In genomic region chr17:38861399-38861843, GRCh38 we compare ENCODE assay signal across 2 cellular contexts.
TF ChIP-seq lines count a peak whose summit lies in the region.

No MANE protein-coding gene starts in this region.

TF ChIP-seq in GM12878, 131 proteins besides CTCF, POLR2A, EP300 and RAD21 (continued from another document):
- TF ChIP-seq ZSCAN29 (IDR thresholded peaks at IDR 0.05) (peak; percentile 66; the same call in 1 of the 2 replicates), ZNF24 (IDR thresholded peaks at IDR 0.05) (peak; percentile 94), CHD2 (IDR thresholded peaks at IDR 0.05; ENCODE audit: borderline replicate concordance, low read depth, low read length) (no peak), RELB (IDR thresholded peaks at IDR 0.05; ENCODE audit: low read depth) (no peak)

TF ChIP-seq in HEK293T, 16 proteins besides CTCF, POLR2A, EP300 and RAD21 (continued from another document):
- no peak for TF ChIP-seq FOXM1 (IDR thresholded peaks at IDR 0.05; ENCODE audit: borderline replicate concordance)
- no peak for TF ChIP-seq HDGF (IDR thresholded peaks at IDR 0.05; ENCODE audit: borderline replicate concordance)
- no peak for TF ChIP-seq BHLHE40 (IDR thresholded peaks at IDR 0.05; ENCODE audit: borderline replicate concordance)
- no peak for TF ChIP-seq SUZ12 (IDR thresholded peaks at IDR 0.05)
- TF ChIP-seq ARNT (IDR thresholded peaks at IDR 0.05), result no peak
- no peak for TF ChIP-seq NFRKB (IDR thresholded peaks at IDR 0.05)
